12 cellular contexts compared by ENCODE assay signal in genomic region chr7:44984478-44984758, GRCh38. TPM values are rescaled to one million over a fixed set of nuclear protein-coding genes. Genes with fewer than 3 reads are reported as not detected.
DNase-seq lines count a peak whose midpoint lies in the region; ATAC-seq, FAIRE-seq and TF ChIP-seq lines count a peak whose summit lies in the region.
"Had no signal": no experiment of that assay in that cellular context is flagged by ENCODE, and none has a peak within 500 bp of the region (broad histone marks: within the 10 kb centered on the region; RNA-seq: fewer than 3 reads in every experiment).

No MANE protein-coding gene starts in this region.

- WGBS in HUES64 = 86% methylated on average over 3 of the region's 3 CpGs

- H3K4me1 Mint-ChIP-seq in CD4-positive, alpha-beta T cell (ENCODE audit: low read depth) = peaks cover 71% of the 10 kb centered on the region
- H3K4me1 Mint-ChIP-seq in activated naive CD8-positive, alpha-beta T cell treated with anti-CD3 and anti-CD28 coated beads, Interleukin-2, amount 50 U/mL, for 24 hours = peaks cover 81% of the 10 kb centered on the region
- peaks cover 50 to 78% (median 64%) of the 10 kb centered on the region in 3 donors for H3K4me1 Mint-ChIP-seq in naive B cell

- DNase-seq in CD4-positive, alpha-beta T cell = no peak
- DNase-seq in activated naive CD8-positive, alpha-beta T cell treated with anti-CD3 and anti-CD28 coated beads, Interleukin-2, amount 50 U/mL, for 24 hours = no peak
- DNase-seq in naive B cell = no peak
- no peak for DNase-seq in H54 (ENCODE audit: insufficient read length, low spot score)
- DNase-seq in dermis blood vessel endothelial cell = no peak
- no peak for DNase-seq in COLO668 (lab: John Stamatoyannopoulos, UW; ENCODE audit: unreplicated experiment)
- DNase-seq in gastrocnemius medialis = no peak
- DNase-seq: stimulated activated naive CD4-positive, alpha-beta T cell treated with Interleukin-2 at 50 U/mL for 16 hours; T-helper 9 cell had no signal

- H3K4me1 ChIP-seq in HUES64 (ENCODE audit: insufficient read depth, low read length) = peaks cover 7% of the 10 kb centered on the region
- H3K4me1 ChIP-seq in gastrocnemius medialis = peaks cover 18 to 22% of the 10 kb centered on the region in 2 donors

- H3K4me3 ChIP-seq in HUES64 (ENCODE audit: low read length) (peak overlapping the region; percentile 83), gastrocnemius medialis (no peak overlapping the region)

- POLR2A ChIA-PET in CD4-positive, alpha-beta T cell (lab: Charles Lee) = interaction anchor here (2.3 to 16.1 kb wide), 2 partner anchors 17 to 47 kb away, joined by 10 to 321 read pairs; no protein-coding TSS in a partner anchor

- TF ChIP-seq POLR2A in H54 (IDR thresholded peaks at IDR 0.05; ENCODE audit: low read depth, low read length) = no peak
- TF ChIP-seq POLR2A in gastrocnemius medialis (IDR thresholded peaks at IDR 0.05) = no peak

- intact Hi-C loops in CD4-positive, alpha-beta T cell (cut with DNase I, micrococcal nuclease) = loop anchor here in 1 of 2 experiments (10.0 kb wide), 1 partner anchor 400 kb away; the partner anchor contains the start of gene TMED4
- intact Hi-C loops in gastrocnemius medialis (cut with DNase I; ENCODE audit: low total_unique reads) = no loop called here

- peak overlapping the region; percentile 95 for H3K27ac ChIP-seq in CD4-positive, alpha-beta T cell (ENCODE audit: low read depth, low read length)
- H3K27ac ChIP-seq in HUES64 (ENCODE audit: low read depth, low read length) = no peak overlapping the region
- peak overlapping the region in 1 of 4 donors; percentile 93 for H3K27ac ChIP-seq in gastrocnemius medialis

- peak overlapping the region; percentile 95 for H3K4me3 Mint-ChIP-seq in CD4-positive, alpha-beta T cell
- peak overlapping the region; percentile 100 for H3K4me3 Mint-ChIP-seq in activated naive CD8-positive, alpha-beta T cell treated with anti-CD3 and anti-CD28 coated beads, Interleukin-2, amount 50 U/mL, for 24 hours
- peak overlapping the region in 7 of 8 donors; percentile 23 to 94 (median 69) for H3K4me3 Mint-ChIP-seq in naive B cell

- H3K27ac Mint-ChIP-seq in CD4-positive, alpha-beta T cell = peak overlapping the region; percentile 95
- peak overlapping the region; percentile 99 for H3K27ac Mint-ChIP-seq in activated naive CD8-positive, alpha-beta T cell treated with anti-CD3 and anti-CD28 coated beads, Interleukin-2, amount 50 U/mL, for 24 hours
- peak overlapping the region; percentile 98 to 100 (median 100) for H3K27ac Mint-ChIP-seq in naive B cell

- ATAC-seq in CD4-positive, alpha-beta T cell (ENCODE audit: poor library complexity) = no peak
- no peak for ATAC-seq in activated naive CD8-positive, alpha-beta T cell treated with anti-CD3 and anti-CD28 coated beads, Interleukin-2, amount 50 U/mL, for 24 hours
- ATAC-seq in naive B cell (ENCODE audit: low read depth in 2 of 2) (no peak), gastrocnemius medialis (no peak)

- in situ Hi-C loops in gastrocnemius medialis (cut with MboI; ENCODE audit: low sequenced_read_pairs in 4 of 4) = loop anchor here in 1 of 4 donors (10.0 kb wide), 1 partner anchor 130 kb away; the partner anchor contains the start of gene TBRG4

- no peaks in the 10 kb centered on the region for H3K27me3 ChIP-seq in CD4-positive, alpha-beta T cell (ENCODE audit: control insufficient read depth, insufficient read depth, low read length)
- no peaks in the 10 kb centered on the region for H3K27me3 ChIP-seq in HUES64 (ENCODE audit: insufficient read depth, low read length)
- no peaks in the 10 kb centered on the region for H3K27me3 ChIP-seq in gastrocnemius medialis

- H3K9me3 ChIP-seq in CD4-positive, alpha-beta T cell (ENCODE audit: control insufficient read depth, low read length) = no peaks in the 10 kb centered on the region
- no peaks in the 10 kb centered on the region for H3K9me3 ChIP-seq in HUES64 (ENCODE audit: insufficient read depth, low read depth, low read length)
- H3K9me3 ChIP-seq in gastrocnemius medialis = no peaks in the 10 kb centered on the region

- peaks cover 51% of the 10 kb centered on the region for H3K36me3 Mint-ChIP-seq in CD4-positive, alpha-beta T cell (ENCODE audit: low read depth)
- peaks cover 60% of the 10 kb centered on the region for H3K36me3 Mint-ChIP-seq in activated naive CD8-positive, alpha-beta T cell treated with anti-CD3 and anti-CD28 coated beads, Interleukin-2, amount 50 U/mL, for 24 hours (ENCODE audit: low read depth)
- peaks cover 12 to 20% of the 10 kb centered on the region in 2 donors for H3K36me3 Mint-ChIP-seq in naive B cell

- no peaks in the 10 kb centered on the region for H3K27me3 Mint-ChIP-seq in CD4-positive, alpha-beta T cell
- H3K27me3 Mint-ChIP-seq in activated naive CD8-positive, alpha-beta T cell treated with anti-CD3 and anti-CD28 coated beads, Interleukin-2, amount 50 U/mL, for 24 hours = no peaks in the 10 kb centered on the region
- no peaks in the 10 kb centered on the region for H3K27me3 Mint-ChIP-seq in naive B cell

- no peaks in the 10 kb centered on the region for H3K9me3 Mint-ChIP-seq in CD4-positive, alpha-beta T cell
- no peaks in the 10 kb centered on the region for H3K9me3 Mint-ChIP-seq in activated naive CD8-positive, alpha-beta T cell treated with anti-CD3 and anti-CD28 coated beads, Interleukin-2, amount 50 U/mL, for 24 hours
- no peaks in the 10 kb centered on the region for H3K9me3 Mint-ChIP-seq in naive B cell

- TF ChIP-seq CTCF in CD4-positive, alpha-beta T cell (IDR thresholded peaks at IDR 0.05) = no peak
- no peak for TF ChIP-seq CTCF in gastrocnemius medialis (IDR thresholded peaks at IDR 0.05 in 4 of 5, conservative IDR thresholded peaks at IDR 0.05 in 1 of 5)

- CTCF ChIA-PET in CD4-positive, alpha-beta T cell (lab: Charles Lee) = no interaction called here

- H3K9ac ChIP-seq in HUES64 (ENCODE audit: low read depth, low read length) = peak overlapping the region; percentile 97; the same call in 1 of the 2 replicates

- no peak for FAIRE-seq in H54 (lab: Jason Lieb, UNC)
- FAIRE-seq: bronchial epithelial cell had no signal

- H3K36me3 ChIP-seq in HUES64 (ENCODE audit: insufficient read depth, low read length) = peaks cover 54% of the 10 kb centered on the region
- peaks cover 2 to 42% of the 10 kb centered on the region in 2 donors for H3K36me3 ChIP-seq in gastrocnemius medialis

RNA-seq across cellular contexts. Expression of gene MYO1G, which starts 5.6 kb away (rescaled TPM):
- total RNA-seq in CD4-positive, alpha-beta T cell = 100 to 1,000 TPM; 155 to 157 TPM
- polyA plus RNA-seq in HUES64 (2013, experiment 1 of 2) = not detected
- polyA plus RNA-seq in HUES64 (2013, experiment 2 of 2) = not detected
- 100 to 1,000 TPM in 3 of 6 donors, 10 to 100 TPM in 3; 83.1 to 151 (median 99.6) TPM for polyA plus RNA-seq in naive B cell (ENCODE audit: low read depth in 6 of 6)
- total RNA-seq in dermis blood vessel endothelial cell = 0.09 and 0.17 TPM in 2 replicates
- 1 to 10 TPM in 2 of 4 donors, under 1 TPM in 1, not detected in 1; 0.61 to 1.4 (median 1.3) TPM for total RNA-seq in gastrocnemius medialis
- total RNA-seq: renal cortical epithelial cell had no signal

RNA-seq across cellular contexts. Expression of gene CCM2, which starts 15.6 kb away (rescaled TPM):
- total RNA-seq in CD4-positive, alpha-beta T cell = 10 to 100 TPM; 48.8 to 52.8 TPM
- polyA plus RNA-seq in HUES64 (2013, experiment 1 of 2) = 30.4 TPM
- 30.7 TPM for polyA plus RNA-seq in HUES64 (2013, experiment 2 of 2)
- polyA plus RNA-seq in naive B cell (ENCODE audit: low read depth in 6 of 6) = 100 to 1,000 TPM in 2 of 6 donors, 10 to 100 TPM in 4; 69.3 to 136 (median 77.3) TPM
- total RNA-seq in dermis blood vessel endothelial cell (76.4 and 91.4 TPM in 2 replicates), gastrocnemius medialis (10 to 100 TPM; 37.7 to 61.8 (median 47.4) TPM)

Comparison
In these comparisons a context has a peak if more than half of its experiments do, and no peak if none do; other contexts are left out.
1. RNA of gene MYO1G, which starts 5.6 kb away (total RNA-seq): 155 to 157 TPM in CD4-positive, alpha-beta T cell; 0.61 to 1.4 TPM in gastrocnemius medialis and 0.09 to 0.17 TPM in dermis blood vessel endothelial cell; every median in the first group is over 10 times any median in the second.
2. Peak in every context shown above with its lines, with median percentiles within 50 percentile points of each other: H3K27ac Mint-ChIP-seq and H3K4me3 Mint-ChIP-seq.